ENCODE assay signal across 8 cellular contexts in genomic region chr6:109073344-109074235, GRCh38.
DNase-seq lines count a peak whose midpoint lies in the region; ATAC-seq and TF ChIP-seq lines count a peak whose summit lies in the region.

No MANE protein-coding gene starts in this region.

- H3K4me3 ChIP-seq in NB4 (ENCODE audit: low read depth, low read length) (no peak overlapping the region), SK-N-MC (no peak overlapping the region), brain microvascular endothelial cell (ENCODE audit: low read depth, low read length) (no peak overlapping the region)

- H3K36me3 ChIP-seq in SK-N-MC (ENCODE audit: insufficient read depth, low read length) (no peaks in the 10 kb centered on the region), brain microvascular endothelial cell (replicated peaks) (no peaks in the 10 kb centered on the region)

- in situ Hi-C loops in brain microvascular endothelial cell (cut with HindIII; ENCODE audit: low pct_ligation_motif_present, low sequenced_read_pairs): no loop called here

- ATAC-seq in GM18873 (IDR thresholded peaks at IDR 0.05; ENCODE audit: low FRiP score, unreplicated experiment): no peak

- TF ChIP-seq CTCF in NB4 (IDR thresholded peaks at IDR 0.05; ENCODE audit: low read depth, low read length): peak; percentile 57
- peak; percentile 59 for TF ChIP-seq CTCF in brain microvascular endothelial cell (IDR thresholded peaks at IDR 0.05; ENCODE audit: low read depth, low read length, missing control alignments)

- no peak overlapping the region for H3K9ac ChIP-seq in SK-N-MC (ENCODE audit: insufficient read length)

- no peaks in the 10 kb centered on the region for H3K9me3 ChIP-seq in SK-N-MC (ENCODE audit: low read depth, low read length)

- DNase-seq in SIG-M5 treated with dmso at 0.1 percent for 504 hours (lab: John Stamatoyannopoulos, UW; ENCODE audit: unreplicated experiment) (peak; percentile 74), SIG-M5 (lab: John Stamatoyannopoulos, UW) (no peak), NB4 (ENCODE audit: low read depth) (peak; percentile 86), SK-N-MC (ENCODE audit: low read depth, low spot score) (peak; percentile 77), brain microvascular endothelial cell (peak; percentile 64), iris pigment epithelial cell (ENCODE audit: low read depth) (peak; percentile 79)
- peak; percentile 24 for DNase-seq in stimulated activated CD8-positive, alpha-beta memory T cell treated with anti-CD3 and anti-CD28 coated beads, Interleukin-15, amount 100 ng/mL, for 1 hour (ENCODE audit: low read depth)

- no peaks in the 10 kb centered on the region for H3K27me3 ChIP-seq in brain microvascular endothelial cell (replicated peaks)

- H3K27ac ChIP-seq in SK-N-MC (no peak overlapping the region), brain microvascular endothelial cell (no peak overlapping the region)

- TF ChIP-seq POLR2A in NB4 (IDR thresholded peaks at IDR 0.05; ENCODE audit: extremely low read depth, insufficient read length): no peak
